In the genomic region with DNA sequence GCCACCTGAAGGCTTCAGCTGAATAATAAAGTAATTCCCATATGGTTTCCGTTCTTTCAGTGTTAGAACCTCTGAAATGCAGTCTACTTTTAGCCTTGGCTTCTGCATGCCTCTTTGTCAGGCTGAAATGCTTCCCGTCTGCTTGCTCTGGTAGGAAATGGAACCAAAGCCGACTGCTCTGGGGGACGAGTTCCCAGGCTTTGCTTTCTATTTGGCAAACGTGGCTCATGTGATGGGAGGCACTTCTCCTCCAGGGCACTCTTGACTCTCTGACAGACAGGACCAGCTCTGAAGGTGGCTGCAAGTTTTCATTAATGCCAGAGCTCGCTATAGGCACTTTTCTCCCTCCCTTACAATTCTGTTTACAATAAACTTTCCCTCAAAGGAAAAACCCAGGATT, we compare ENCODE assay signal across 1 cellular context.
TF ChIP-seq lines count a peak whose summit lies in the region.

No MANE protein-coding gene starts in this region.

TF ChIP-seq in WTC11, 78 proteins besides CTCF, POLR2A, EP300 and RAD21 (continued from another document):
- TF ChIP-seq, protein P1, sequence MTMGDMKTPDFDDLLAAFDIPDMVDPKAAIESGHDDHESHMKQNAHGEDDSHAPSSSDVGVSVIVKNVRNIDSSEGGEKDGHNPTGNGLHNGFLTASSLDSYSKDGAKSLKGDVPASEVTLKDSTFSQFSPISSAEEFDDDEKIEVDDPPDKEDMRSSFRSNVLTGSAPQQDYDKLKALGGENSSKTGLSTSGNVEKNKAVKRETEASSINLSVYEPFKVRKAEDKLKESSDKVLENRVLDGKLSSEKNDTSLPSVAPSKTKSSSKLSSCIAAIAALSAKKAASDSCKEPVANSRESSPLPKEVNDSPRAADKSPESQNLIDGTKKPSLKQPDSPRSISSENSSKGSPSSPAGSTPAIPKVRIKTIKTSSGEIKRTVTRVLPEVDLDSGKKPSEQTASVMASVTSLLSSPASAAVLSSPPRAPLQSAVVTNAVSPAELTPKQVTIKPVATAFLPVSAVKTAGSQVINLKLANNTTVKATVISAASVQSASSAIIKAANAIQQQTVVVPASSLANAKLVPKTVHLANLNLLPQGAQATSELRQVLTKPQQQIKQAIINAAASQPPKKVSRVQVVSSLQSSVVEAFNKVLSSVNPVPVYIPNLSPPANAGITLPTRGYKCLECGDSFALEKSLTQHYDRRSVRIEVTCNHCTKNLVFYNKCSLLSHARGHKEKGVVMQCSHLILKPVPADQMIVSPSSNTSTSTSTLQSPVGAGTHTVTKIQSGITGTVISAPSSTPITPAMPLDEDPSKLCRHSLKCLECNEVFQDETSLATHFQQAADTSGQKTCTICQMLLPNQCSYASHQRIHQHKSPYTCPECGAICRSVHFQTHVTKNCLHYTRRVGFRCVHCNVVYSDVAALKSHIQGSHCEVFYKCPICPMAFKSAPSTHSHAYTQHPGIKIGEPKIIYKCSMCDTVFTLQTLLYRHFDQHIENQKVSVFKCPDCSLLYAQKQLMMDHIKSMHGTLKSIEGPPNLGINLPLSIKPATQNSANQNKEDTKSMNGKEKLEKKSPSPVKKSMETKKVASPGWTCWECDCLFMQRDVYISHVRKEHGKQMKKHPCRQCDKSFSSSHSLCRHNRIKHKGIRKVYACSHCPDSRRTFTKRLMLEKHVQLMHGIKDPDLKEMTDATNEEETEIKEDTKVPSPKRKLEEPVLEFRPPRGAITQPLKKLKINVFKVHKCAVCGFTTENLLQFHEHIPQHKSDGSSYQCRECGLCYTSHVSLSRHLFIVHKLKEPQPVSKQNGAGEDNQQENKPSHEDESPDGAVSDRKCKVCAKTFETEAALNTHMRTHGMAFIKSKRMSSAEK (CRISPR knock-in tag; IDR thresholded peaks at IDR 0.05; ENCODE audit: borderline replicate concordance) = no peak
- TF ChIP-seq ZBTB21 (CRISPR knock-in tag; IDR thresholded peaks at IDR 0.05; ENCODE audit: borderline replicate concordance) (no peak), E2F5 (CRISPR knock-in tag; IDR thresholded peaks at IDR 0.05) (no peak)
